In genomic region chr2:15159206-15159605, GRCh38 we compare ENCODE assay signal across 16 cellular contexts.
"Had no signal": no experiment of that assay in that cellular context is flagged by ENCODE, and none has a peak within 500 bp of the region (broad histone marks: within the 10 kb centered on the region; RNA-seq: fewer than 3 reads in every experiment).

No MANE protein-coding gene starts in this region.

- H3K9me3 ChIP-seq: SJCRH30 had no signal

- H3K27me3 ChIP-seq: brain microvascular endothelial cell, SJCRH30 had no signal

- H3K36me3 ChIP-seq: brain microvascular endothelial cell, SJCRH30 had no signal

- DNase-seq: activated CD4-positive, alpha-beta T cell treated with anti-CD3 and anti-CD28 coated beads, Interleukin-2, amount 50 U/mL, for 4 hours; activated effector memory CD4-positive, alpha-beta T cell treated with anti-CD3 and anti-CD28 coated beads, Interleukin-2, amount 50 U/mL, for 16 hours; activated naive CD4-positive, alpha-beta T cell; activated naive CD4-positive, alpha-beta T cell treated with anti-CD3 and anti-CD28 coated beads, Interleukin-2, amount 50 U/mL, for 16 hours; activated naive CD8-positive, alpha-beta T cell treated with anti-CD3 and anti-CD28 coated beads for 36 hours; activated T-cell treated with anti-CD3 and anti-CD28 coated beads, Interleukin-2, amount 50 U/mL, for 1 hour; amniotic stem cell; aorta; cerebellar nuclear complex; NCI-H1417 treated with DMSO at 0.1 percent for 48 hours; NCI-H1930; NCI-H2081 treated with DMSO at 0.1 percent for 48 hours had no signal

- H3K27ac ChIP-seq: brain microvascular endothelial cell, SJCRH30, SK-N-MC had no signal

- H3K4me1 ChIP-seq: SJCRH30 had no signal

- H3K4me3 ChIP-seq: K562, SJCRH30, SK-N-MC had no signal
